Comparison of ENCODE assay signal across 19 cellular contexts in the genomic region with DNA sequence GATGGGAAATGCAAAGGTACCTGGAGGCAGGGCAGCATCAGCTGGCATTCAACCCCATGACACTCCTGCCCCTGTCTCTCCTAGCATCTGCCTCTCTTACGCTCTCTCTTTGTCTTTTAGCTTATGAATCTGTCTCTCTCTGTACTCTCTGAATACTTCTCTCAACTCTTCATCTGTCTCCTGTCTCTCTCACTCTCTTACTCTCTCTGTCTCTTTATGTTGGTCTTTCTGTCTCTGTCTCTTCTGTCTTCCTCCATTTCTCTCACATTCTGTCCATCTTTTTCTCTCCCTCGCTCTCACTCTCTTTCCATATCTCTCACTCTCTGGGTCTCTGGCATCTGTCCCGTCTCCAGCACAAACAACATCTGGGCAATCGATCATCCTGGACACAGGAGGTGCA. TPM values are rescaled to one million over a fixed set of nuclear protein-coding genes. Genes with fewer than 3 reads are reported as not detected.
DNase-seq lines count a peak whose midpoint lies in the region; ATAC-seq, FAIRE-seq and TF ChIP-seq lines count a peak whose summit lies in the region.
"Had no signal": no experiment of that assay in that cellular context is flagged by ENCODE, and none has a peak within 500 bp of the region (broad histone marks: within the 10 kb centered on the region; RNA-seq: fewer than 3 reads in every experiment).

No MANE protein-coding gene starts in this region.

- POLR2A ChIA-PET in activated naive CD8-positive, alpha-beta T cell treated with anti-CD3 and anti-CD28 coated beads, Interleukin-2, amount 10 ng/mL, durations not matched to agents 7 days and 5 days (lab: Charles Lee) = interaction anchor here (1.6 kb wide), 1 partner anchor 10 kb away, joined by 6 read pairs; no protein-coding TSS in a partner anchor
- POLR2A ChIA-PET in HEK293 (lab: Yijun Ruan, JAX) = interaction anchor here (0.7 to 1.5 kb wide), 3 partner anchors 19 to 217 kb away, joined by 3 to 6 read pairs (median 3); partner anchors contain the start of gene RING1
- POLR2A ChIA-PET in H1 (lab: Charles Lee; ENCODE audit: partially characterized antibody) = interaction anchor here (1.0 to 1.4 kb wide), 3 partner anchors 8 to 217 kb away, joined by 3 to 6 read pairs (median 3); no protein-coding TSS in a partner anchor
- POLR2A ChIA-PET in activated CD4-positive, alpha-beta memory T cell treated with anti-CD3 and anti-CD28 coated beads for 36 hours (lab: Charles Lee) = interaction anchor here (0.8 to 1.3 kb wide), 2 partner anchors 10 to 218 kb away, joined by 3 read pairs; no protein-coding TSS in a partner anchor

- H3K27me3 ChIP-seq in H1 (replicated peaks in 1 of 4; ENCODE audit: control insufficient read depth in 3 of 4, extremely low read depth in 1 of 4, insufficient read depth in 3 of 4, low read length in 3 of 4) = peaks cover 0 to 17% (median 15%) of the 10 kb centered on the region in 4 experiments; a peak in 6 of 7 replicates
- peaks cover 4 to 22% (median 18%) of the 10 kb centered on the region in 3 experiments for H3K27me3 ChIP-seq in neuronal stem cell (ENCODE audit: control insufficient read depth in 3 of 3, insufficient read depth in 3 of 3, low read depth in 1 of 3, low read length in 3 of 3)
- H3K27me3 ChIP-seq in gastrocnemius medialis = no peaks in the 10 kb centered on the region

- H3K56ac ChIP-seq in H1 (replicated peaks; ENCODE audit: insufficient read length, low read depth, low read length) = no peak overlapping the region

- CTCF ChIA-PET in HEK293 (lab: Yijun Ruan, JAX) = interaction anchor here (1.4 to 2.5 kb wide), 4 partner anchors 8 to 64 kb away, joined by 6 to 10 read pairs (median 8); no protein-coding TSS in a partner anchor
- CTCF ChIA-PET in H1 (lab: Charles Lee; ENCODE audit: partially characterized antibody) = interaction anchor here (0.9 to 2.0 kb wide), 10 partner anchors 9 to 203 kb away, joined by 3 to 11 read pairs (median 6); no protein-coding TSS in a partner anchor
- CTCF ChIA-PET in activated CD4-positive, alpha-beta memory T cell treated with anti-CD3 and anti-CD28 coated beads for 36 hours (lab: Charles Lee) = interaction anchor here (0.6 to 1.5 kb wide), 4 partner anchors 8 to 66 kb away, joined by 3 to 5 read pairs (median 4); no protein-coding TSS in a partner anchor

- peak overlapping the region; percentile 1 for H3K27ac Mint-ChIP-seq in activated naive CD8-positive, alpha-beta T cell treated with anti-CD3 and anti-CD28 coated beads, Interleukin-2, amount 10 ng/mL, durations not matched to agents 7 days and 5 days
- H3K27ac Mint-ChIP-seq in activated naive CD8-positive, alpha-beta T cell treated with anti-CD3 and anti-CD28 coated beads, Interleukin-2, amount 50 U/mL, for 24 hours = no peak overlapping the region
- no peak overlapping the region for H3K27ac Mint-ChIP-seq in activated CD4-positive, alpha-beta memory T cell treated with anti-CD3 and anti-CD28 coated beads for 36 hours
- H3K27ac Mint-ChIP-seq: CD14-positive monocyte had no signal

- H3K79me1 ChIP-seq in H1 (ENCODE audit: low read depth, low read length) (no peaks in the 10 kb centered on the region), neuronal stem cell (ENCODE audit: low read depth, low read length) (no peaks in the 10 kb centered on the region)

- WGBS in H1 (ENCODE audit: extremely low coverage in 1 of 2, insufficient coverage in 1 of 2, insufficient read length in 1 of 2, insufficient replicate concordance in 2 of 2, low coverage in 1 of 2, low lambda C conversion rate in 2 of 2, missing lambda C conversion rate in 1 of 2), 2 experiments = 90% methylated on average over 4 of the region's 4 CpGs; no CpG with 5 or more reads in 1 of the 2 experiments
- WGBS in neuronal stem cell (ENCODE audit: extremely low coverage in 2 of 2, insufficient read length in 2 of 2, insufficient replicate concordance in 1 of 2), 2 donors = 100% methylated on average over 1 of the region's 4 CpGs; no CpG with 5 or more reads in 1 of the 2 donors

- no peak overlapping the region for H2BK12ac ChIP-seq in H1 (ENCODE audit: low read depth, low read length)
- H2BK12ac ChIP-seq in neuronal stem cell (ENCODE audit: low read length) = no peak overlapping the region

- no peak overlapping the region for H3K23ac ChIP-seq in H1 (ENCODE audit: insufficient read length)
- H3K23ac ChIP-seq in neuronal stem cell (ENCODE audit: low read depth, low read length, poor library complexity) = no peak overlapping the region

- intact Hi-C loops in gastrocnemius medialis (cut with DNase I; ENCODE audit: low total_unique reads) = no loop called here
- intact Hi-C loops in activated CD4-positive, alpha-beta memory T cell treated with anti-CD3 and anti-CD28 coated beads for 36 hours (cut with micrococcal nuclease) = no loop called here

- no peak overlapping the region for H2BK120ac ChIP-seq in H1 (replicated peaks; ENCODE audit: low read depth, low read length)
- H2BK120ac ChIP-seq in neuronal stem cell (ENCODE audit: low read depth, low read length) = no peak overlapping the region

- H3K9ac ChIP-seq in H1 (replicated peaks in 1 of 4; ENCODE audit: extremely low read depth in 1 of 4, low read depth in 3 of 4, low read length in 3 of 4) (no peak overlapping the region), neuronal stem cell (ENCODE audit: low read depth, low read length, poor library complexity) (no peak overlapping the region)
- H3K9ac ChIP-seq: BLaER1, GM23248 had no signal

- TF ChIP-seq RAD21 in H1 (IDR thresholded peaks at IDR 0.05 in 1 of 2, conservative IDR thresholded peaks at IDR 0.05 in 1 of 2; ENCODE audit: low read depth in 2 of 2, low read length in 2 of 2) = no peak

- peaks cover 15% of the 10 kb centered on the region for H3K36me3 Mint-ChIP-seq in activated naive CD8-positive, alpha-beta T cell treated with anti-CD3 and anti-CD28 coated beads, Interleukin-2, amount 10 ng/mL, durations not matched to agents 7 days and 5 days
- H3K36me3 Mint-ChIP-seq in activated naive CD8-positive, alpha-beta T cell treated with anti-CD3 and anti-CD28 coated beads, Interleukin-2, amount 50 U/mL, for 24 hours (ENCODE audit: low read depth) = peaks cover 5% of the 10 kb centered on the region
- H3K36me3 Mint-ChIP-seq in activated CD4-positive, alpha-beta memory T cell treated with anti-CD3 and anti-CD28 coated beads for 36 hours = peaks cover 6% of the 10 kb centered on the region

- H2BK15ac ChIP-seq in H1 (ENCODE audit: low read length) = 0 out of 2 replicates have a peak overlapping the region, but pooled peaks have one; percentile 33
- H2BK15ac ChIP-seq in neuronal stem cell (ENCODE audit: low read length) = peak overlapping the region; percentile 15

- H4K91ac ChIP-seq in H1 (replicated peaks; ENCODE audit: insufficient read length, low read length) (no peak overlapping the region), neuronal stem cell (ENCODE audit: low read depth, low read length, poor library complexity) (no peak overlapping the region)

- H3K4me1 ChIP-seq in HEK293 (ENCODE audit: control insufficient read depth, insufficient read depth, low read length) = peaks cover 3% of the 10 kb centered on the region; the same call in 1 of the 2 replicates
- peaks cover 0 to 13% (median 10%) of the 10 kb centered on the region in 4 experiments; a peak in 6 of 7 replicates for H3K4me1 ChIP-seq in H1 (replicated peaks in 1 of 4; ENCODE audit: control insufficient read depth in 3 of 4, insufficient read depth in 4 of 4, low read length in 3 of 4)
- H3K4me1 ChIP-seq in neuronal stem cell (ENCODE audit: control insufficient read depth in 2 of 2, insufficient read depth in 1 of 2, low read depth in 1 of 2, low read length in 2 of 2) = peaks cover 3 to 11% of the 10 kb centered on the region in 2 donors
- peaks cover 17 to 20% of the 10 kb centered on the region in 2 donors for H3K4me1 ChIP-seq in gastrocnemius medialis

- H3K4me3 ChIP-seq in HEK293 (ENCODE audit: low read depth, low read length) = no peak overlapping the region
- H3K4me3 ChIP-seq in H1 (ENCODE audit: extremely low read depth in 1 of 4, insufficient read depth in 2 of 4, low read depth in 3 of 4, low read length in 4 of 4) = no peak overlapping the region
- no peak overlapping the region for H3K4me3 ChIP-seq in neuronal stem cell (ENCODE audit: low read length in 2 of 2)
- no peak overlapping the region for H3K4me3 ChIP-seq in gastrocnemius medialis
- H3K4me3 ChIP-seq: BLaER1, GM23248 had no signal

- no peaks in the 10 kb centered on the region for H3K9me3 ChIP-seq in HEK293 (ENCODE audit: control insufficient read depth, insufficient read depth, low read depth, low read length)
- no peaks in the 10 kb centered on the region for H3K9me3 ChIP-seq in H1 (ENCODE audit: insufficient read depth in 2 of 2, low read depth in 1 of 2, low read length in 1 of 2)
- no peaks in the 10 kb centered on the region for H3K9me3 ChIP-seq in neuronal stem cell (replicated peaks in 1 of 2; ENCODE audit: control insufficient read depth in 2 of 2, insufficient read depth in 1 of 2, low read depth in 1 of 2, low read length in 2 of 2)
- H3K9me3 ChIP-seq in gastrocnemius medialis = no peaks in the 10 kb centered on the region
- H3K9me3 ChIP-seq: BLaER1 had no signal

- H3K4ac ChIP-seq in H1 (replicated peaks; ENCODE audit: insufficient read length, low read depth, low read length) (no peak overlapping the region), neuronal stem cell (ENCODE audit: low read length) (no peak overlapping the region)

- no peak overlapping the region for H4K5ac ChIP-seq in H1 (ENCODE audit: insufficient read length, low read depth, low read length)

- H2AFZ ChIP-seq in H1 (ENCODE audit: low read length) (no peak overlapping the region), neuronal stem cell (ENCODE audit: low read length) (no peak overlapping the region)
- H2AFZ ChIP-seq: GM23248 had no signal

- in situ Hi-C loops in gastrocnemius medialis (cut with MboI; ENCODE audit: low sequenced_read_pairs in 4 of 4) = loop anchor here in 1 of 4 donors (10.0 kb wide), 1 partner anchor 55 kb away; no protein-coding TSS in a partner anchor

- no peaks in the 10 kb centered on the region for H3K79me2 ChIP-seq in H1 (ENCODE audit: control insufficient read depth in 1 of 2, insufficient read depth in 2 of 2, low read length in 2 of 2)

- H4K20me1 ChIP-seq in H1 (replicated peaks in 1 of 2; ENCODE audit: control insufficient read depth in 1 of 2, insufficient read depth in 2 of 2, low read length in 2 of 2) = no peaks in the 10 kb centered on the region

- ATAC-seq in activated naive CD8-positive, alpha-beta T cell treated with anti-CD3 and anti-CD28 coated beads, Interleukin-2, amount 10 ng/mL, durations not matched to agents 7 days and 5 days (ENCODE audit: low read depth) = no peak
- no peak for ATAC-seq in activated naive CD8-positive, alpha-beta T cell treated with anti-CD3 and anti-CD28 coated beads, Interleukin-2, amount 50 U/mL, for 24 hours
- ATAC-seq in gastrocnemius medialis = no peak
- ATAC-seq: HCT116 had no signal

- peaks cover 8% of the 10 kb centered on the region for H3K4me1 Mint-ChIP-seq in activated naive CD8-positive, alpha-beta T cell treated with anti-CD3 and anti-CD28 coated beads, Interleukin-2, amount 10 ng/mL, durations not matched to agents 7 days and 5 days
- H3K4me1 Mint-ChIP-seq in activated naive CD8-positive, alpha-beta T cell treated with anti-CD3 and anti-CD28 coated beads, Interleukin-2, amount 50 U/mL, for 24 hours = peaks cover 21% of the 10 kb centered on the region
- H3K4me1 Mint-ChIP-seq in activated CD4-positive, alpha-beta memory T cell treated with anti-CD3 and anti-CD28 coated beads for 36 hours (ENCODE audit: low read depth) = peaks cover 20% of the 10 kb centered on the region

- no peak overlapping the region for H2BK5ac ChIP-seq in H1 (ENCODE audit: low read depth, low read length)
- H2BK5ac ChIP-seq in neuronal stem cell (ENCODE audit: low read length) = no peak overlapping the region

- TF ChIP-seq CTCF in HEK293 (tag by site-specific recombination; IDR thresholded peaks at IDR 0.05) = no peak
- TF ChIP-seq CTCF in H1 (IDR thresholded peaks at IDR 0.05; ENCODE audit: control extremely low read depth in 1 of 3, insufficient read depth in 1 of 3, low read depth in 1 of 3, low read length in 3 of 3) = no peak
- TF ChIP-seq CTCF in gastrocnemius medialis (IDR thresholded peaks at IDR 0.05 in 4 of 5, conservative IDR thresholded peaks at IDR 0.05 in 1 of 5) = no peak

- H3K9me3 Mint-ChIP-seq in activated naive CD8-positive, alpha-beta T cell treated with anti-CD3 and anti-CD28 coated beads, Interleukin-2, amount 10 ng/mL, durations not matched to agents 7 days and 5 days = peaks cover 1% of the 10 kb centered on the region
- H3K9me3 Mint-ChIP-seq in activated naive CD8-positive, alpha-beta T cell treated with anti-CD3 and anti-CD28 coated beads, Interleukin-2, amount 50 U/mL, for 24 hours = no peaks in the 10 kb centered on the region
- no peaks in the 10 kb centered on the region for H3K9me3 Mint-ChIP-seq in activated CD4-positive, alpha-beta memory T cell treated with anti-CD3 and anti-CD28 coated beads for 36 hours
- H3K9me3 Mint-ChIP-seq: CD4-positive, alpha-beta memory T cell had no signal

- TF ChIP-seq POLR2A in H1 (IDR thresholded peaks at IDR 0.05; ENCODE audit: control extremely low read depth in 1 of 2, low read depth in 2 of 2, low read length in 2 of 2) (no peak), gastrocnemius medialis (IDR thresholded peaks at IDR 0.05) (no peak)

- no peak overlapping the region for H4K8ac ChIP-seq in H1 (ENCODE audit: extremely low read depth, insufficient read depth, low read length)
- no peak overlapping the region for H4K8ac ChIP-seq in neuronal stem cell (ENCODE audit: low read depth, low read length)

- no peak for DNase-seq in activated naive CD8-positive, alpha-beta T cell treated with anti-CD3 and anti-CD28 coated beads, Interleukin-2, amount 10 ng/mL, durations not matched to agents 7 days and 5 days
- no peak for DNase-seq in activated naive CD8-positive, alpha-beta T cell treated with anti-CD3 and anti-CD28 coated beads, Interleukin-2, amount 50 U/mL, for 24 hours
- no peak for DNase-seq in H1 (ENCODE audit: low read depth in 1 of 2, low spot score in 2 of 2)
- DNase-seq in neuronal stem cell (ENCODE audit: low spot score) = no peak
- DNase-seq in gastrocnemius medialis = no peak
- DNase-seq in activated CD4-positive, alpha-beta memory T cell treated with anti-CD3 and anti-CD28 coated beads for 36 hours = no peak
- DNase-seq: 8988T, DMS153, DMS79, GDM1, GM23248 had no signal

- H3K36me3 ChIP-seq in HEK293 (ENCODE audit: control insufficient read depth in 2 of 2, insufficient read depth in 1 of 2, low read length in 2 of 2) (peaks cover 0 to 11% of the 10 kb centered on the region in 2 experiments; a peak in 1 of 3 replicates), H1 (ENCODE audit: control insufficient read depth in 2 of 4, insufficient read depth in 4 of 4, low read length in 3 of 4) (peaks cover 0 to 4% (median under 1%) of the 10 kb centered on the region in 4 experiments; a peak in 2 of 8 replicates), neuronal stem cell (replicated peaks in 1 of 2; ENCODE audit: control insufficient read depth in 2 of 2, insufficient read depth in 2 of 2, low read length in 2 of 2) (peaks cover 5 to 12% of the 10 kb centered on the region in 2 donors), gastrocnemius medialis (peaks cover 0 to 4% of the 10 kb centered on the region in 2 donors)

- no peak overlapping the region for H3K4me3 Mint-ChIP-seq in activated naive CD8-positive, alpha-beta T cell treated with anti-CD3 and anti-CD28 coated beads, Interleukin-2, amount 10 ng/mL, durations not matched to agents 7 days and 5 days
- no peak overlapping the region for H3K4me3 Mint-ChIP-seq in activated naive CD8-positive, alpha-beta T cell treated with anti-CD3 and anti-CD28 coated beads, Interleukin-2, amount 50 U/mL, for 24 hours
- H3K4me3 Mint-ChIP-seq in activated CD4-positive, alpha-beta memory T cell treated with anti-CD3 and anti-CD28 coated beads for 36 hours = no peak overlapping the region
- H3K4me3 Mint-ChIP-seq: CD4-positive, alpha-beta memory T cell had no signal

- H3K27me3 Mint-ChIP-seq in activated naive CD8-positive, alpha-beta T cell treated with anti-CD3 and anti-CD28 coated beads, Interleukin-2, amount 10 ng/mL, durations not matched to agents 7 days and 5 days = peaks cover 46% of the 10 kb centered on the region
- peaks cover 20% of the 10 kb centered on the region for H3K27me3 Mint-ChIP-seq in activated naive CD8-positive, alpha-beta T cell treated with anti-CD3 and anti-CD28 coated beads, Interleukin-2, amount 50 U/mL, for 24 hours
- H3K27me3 Mint-ChIP-seq in activated CD4-positive, alpha-beta memory T cell treated with anti-CD3 and anti-CD28 coated beads for 36 hours = peaks cover 22% of the 10 kb centered on the region

- H3K4me2 ChIP-seq in H1 (ENCODE audit: insufficient read depth in 1 of 2, low read depth in 2 of 2, low read length in 2 of 2) = no peak overlapping the region
- no peak overlapping the region for H3K4me2 ChIP-seq in neuronal stem cell (ENCODE audit: insufficient read depth, low read length, poor library complexity, severe bottlenecking)
- H3K4me2 ChIP-seq: BLaER1 had no signal

- no peak for TF ChIP-seq EP300 in H1 (IDR thresholded peaks at IDR 0.05; ENCODE audit: borderline replicate concordance in 1 of 2, low read depth in 2 of 2, low read length in 2 of 2)

- H3K14ac ChIP-seq in H1 (ENCODE audit: insufficient read length) = no peak overlapping the region
- no peak overlapping the region for H3K14ac ChIP-seq in neuronal stem cell (ENCODE audit: low read length)

- H2AK5ac ChIP-seq in H1 (ENCODE audit: low read depth, low read length) (no peak overlapping the region), neuronal stem cell (ENCODE audit: low read depth, low read length) (peak overlapping the region; percentile 47)

- H2BK20ac ChIP-seq in H1 (ENCODE audit: low read length) = no peak overlapping the region

- H3K23me2 ChIP-seq in H1 (ENCODE audit: low read depth, low read length) = peaks cover 11% of the 10 kb centered on the region

- H3K18ac ChIP-seq in H1 (ENCODE audit: extremely low read depth, low read length) = no peak overlapping the region
- H3K18ac ChIP-seq in neuronal stem cell (ENCODE audit: low read length) = no peak overlapping the region

- FAIRE-seq in H1 (lab: Jason Lieb, UNC) = no peak
- FAIRE-seq: GM12892, GM18507, H54 had no signal

- H3K27ac ChIP-seq in HEK293 (ENCODE audit: extremely low read depth, low read depth, low read length) (no peak overlapping the region), H1 (ENCODE audit: low read depth, low read length) (no peak overlapping the region), neuronal stem cell (replicated peaks; ENCODE audit: low read length) (no peak overlapping the region), gastrocnemius medialis (no peak overlapping the region)
- H3K27ac ChIP-seq: BLaER1, GM23248 had no signal

RNA-seq across cellular contexts. Expression of gene COL11A2, which starts 2.6 kb away (rescaled TPM):
- total RNA-seq in activated naive CD8-positive, alpha-beta T cell treated with anti-CD3 and anti-CD28 coated beads, Interleukin-2, amount 10 ng/mL, durations not matched to agents 7 days and 5 days = 1 to 10 TPM in 1 of 2 experiments, under 1 TPM in 1; 1.00 to 1.1 TPM
- 2.8 and 3.5 TPM in 2 replicates for total RNA-seq in H1 (2021; fragmentation: NEBNext Ultra II Directional; extraction: Animal tissue kit (Norgen Biotek cat#: 25700))
- 3.8 and 4.7 TPM in 2 replicates for polyA plus RNA-seq in H1 (2011; rRNA removed)
- 3.6 TPM for polyA plus RNA-seq in H1 (2011; cell fraction: cytosol; rRNA removed)
- 35.4 TPM for polyA plus RNA-seq in H1 (2011; cell fraction: nucleus; rRNA removed)
- polyA plus RNA-seq in H1 (2012, experiment 1 of 2) = 3.6 to 5.4 TPM (median 4.7 TPM) in 4 replicates
- 2.6 TPM for polyA plus RNA-seq in H1 (2012, experiment 2 of 2)
- polyA plus RNA-seq in H1 (2013, experiment 1 of 2) = 3.4 TPM
- polyA plus RNA-seq in H1 (2013, experiment 2 of 2) = 3.2 TPM
- 1.8 and 2.2 TPM in 2 replicates for polyA minus RNA-seq in H1 (2011; rRNA and poly(A)+ RNA removed)
- 0.59 TPM for polyA minus RNA-seq in H1 (2011; cell fraction: cytosol; rRNA and poly(A)+ RNA removed)
- polyA minus RNA-seq in H1 (2011; cell fraction: nucleus; rRNA and poly(A)+ RNA removed) = 3.3 TPM
- 0.86 TPM for polyA plus RNA-seq in neuronal stem cell (2013, experiment 1 of 2)
- polyA plus RNA-seq in neuronal stem cell (2013, experiment 2 of 2) = 0.82 TPM
- under 1 TPM; 0.31 to 0.92 (median 0.47) TPM for total RNA-seq in gastrocnemius medialis
- 1 to 10 TPM in 1 of 2 experiments, under 1 TPM in 1; 0.69 to 1.0 TPM for total RNA-seq in activated CD4-positive, alpha-beta memory T cell treated with anti-CD3 and anti-CD28 coated beads for 36 hours
- polyA plus RNA-seq: CD14-positive monocyte had no signal

RNA-seq across cellular contexts. Expression of gene RXRB, which starts 10.8 kb away (rescaled TPM):
- 10 to 100 TPM; 54.6 to 60.0 TPM for total RNA-seq in activated naive CD8-positive, alpha-beta T cell treated with anti-CD3 and anti-CD28 coated beads, Interleukin-2, amount 10 ng/mL, durations not matched to agents 7 days and 5 days
- 17.8 and 18.1 TPM in 2 replicates for total RNA-seq in H1 (2021; fragmentation: NEBNext Ultra II Directional; extraction: Animal tissue kit (Norgen Biotek cat#: 25700))
- 13.0 and 13.9 TPM in 2 replicates for polyA plus RNA-seq in H1 (2011; rRNA removed)
- 16.9 TPM for polyA plus RNA-seq in H1 (2011; cell fraction: cytosol; rRNA removed)
- 66.2 TPM for polyA plus RNA-seq in H1 (2011; cell fraction: nucleus; rRNA removed)
- polyA plus RNA-seq in H1 (2012, experiment 1 of 2) = 19.8 to 22.9 TPM (median 20.3 TPM) in 4 replicates
- polyA plus RNA-seq in H1 (2012, experiment 2 of 2) = 16.5 TPM
- 10.0 TPM for polyA plus RNA-seq in H1 (2013, experiment 1 of 2)
- polyA plus RNA-seq in H1 (2013, experiment 2 of 2) = 8.4 TPM
- polyA minus RNA-seq in H1 (2011; rRNA and poly(A)+ RNA removed) = 21.1 and 23.4 TPM in 2 replicates
- 12.0 TPM for polyA minus RNA-seq in H1 (2011; cell fraction: cytosol; rRNA and poly(A)+ RNA removed)
- 18.4 TPM for polyA minus RNA-seq in H1 (2011; cell fraction: nucleus; rRNA and poly(A)+ RNA removed)
- polyA plus RNA-seq in neuronal stem cell (2013, experiment 1 of 2) = 18.7 TPM
- polyA plus RNA-seq in neuronal stem cell (2013, experiment 2 of 2) = 18.1 TPM
- 10 to 100 TPM; 20.8 to 38.4 (median 24.6) TPM for total RNA-seq in gastrocnemius medialis
- 10 to 100 TPM; 40.9 to 41.4 TPM for total RNA-seq in activated CD4-positive, alpha-beta memory T cell treated with anti-CD3 and anti-CD28 coated beads for 36 hours

RNA-seq across cellular contexts. Expression of gene SLC39A7, which starts 11.0 kb away (rescaled TPM):
- 10 to 100 TPM; 41.7 to 44.8 TPM for total RNA-seq in activated naive CD8-positive, alpha-beta T cell treated with anti-CD3 and anti-CD28 coated beads, Interleukin-2, amount 10 ng/mL, durations not matched to agents 7 days and 5 days
- 120 and 123 TPM in 2 replicates for total RNA-seq in H1 (2021; fragmentation: NEBNext Ultra II Directional; extraction: Animal tissue kit (Norgen Biotek cat#: 25700))
- 63.3 and 70.2 TPM in 2 replicates for polyA plus RNA-seq in H1 (2011; rRNA removed)
- polyA plus RNA-seq in H1 (2011; cell fraction: cytosol; rRNA removed) = 82.9 TPM
- 75.8 TPM for polyA plus RNA-seq in H1 (2011; cell fraction: nucleus; rRNA removed)
- 144 to 176 TPM (median 153 TPM) in 4 replicates for polyA plus RNA-seq in H1 (2012, experiment 1 of 2)
- polyA plus RNA-seq in H1 (2012, experiment 2 of 2) = 57.8 TPM
- polyA plus RNA-seq in H1 (2013, experiment 1 of 2) = 66.7 TPM
- polyA plus RNA-seq in H1 (2013, experiment 2 of 2) = 81.1 TPM
- polyA minus RNA-seq in H1 (2011; rRNA and poly(A)+ RNA removed) = 86.6 and 90.3 TPM in 2 replicates
- polyA minus RNA-seq in H1 (2011; cell fraction: cytosol; rRNA and poly(A)+ RNA removed) = 34.1 TPM
- 29.8 TPM for polyA minus RNA-seq in H1 (2011; cell fraction: nucleus; rRNA and poly(A)+ RNA removed)
- polyA plus RNA-seq in neuronal stem cell (2013, experiment 1 of 2) = 42.0 TPM
- 40.1 TPM for polyA plus RNA-seq in neuronal stem cell (2013, experiment 2 of 2)
- total RNA-seq in gastrocnemius medialis = 10 to 100 TPM; 21.9 to 45.4 (median 26.2) TPM
- 10 to 100 TPM; 42.0 to 45.7 TPM for total RNA-seq in activated CD4-positive, alpha-beta memory T cell treated with anti-CD3 and anti-CD28 coated beads for 36 hours

RNA-seq across cellular contexts. Expression of gene HSD17B8, which starts 14.8 kb away (rescaled TPM):
- 10 to 100 TPM; 21.1 to 21.8 TPM for total RNA-seq in activated naive CD8-positive, alpha-beta T cell treated with anti-CD3 and anti-CD28 coated beads, Interleukin-2, amount 10 ng/mL, durations not matched to agents 7 days and 5 days
- 3.3 and 3.6 TPM in 2 replicates for total RNA-seq in H1 (2021; fragmentation: NEBNext Ultra II Directional; extraction: Animal tissue kit (Norgen Biotek cat#: 25700))
- 17.1 and 22.0 TPM in 2 replicates for polyA plus RNA-seq in H1 (2011; rRNA removed)
- 19.1 TPM for polyA plus RNA-seq in H1 (2011; cell fraction: cytosol; rRNA removed)
- polyA plus RNA-seq in H1 (2011; cell fraction: nucleus; rRNA removed) = 14.9 TPM
- 5.5 to 9.2 TPM (median 7.1 TPM) in 4 replicates for polyA plus RNA-seq in H1 (2012, experiment 1 of 2)
- polyA plus RNA-seq in H1 (2012, experiment 2 of 2) = 10.3 TPM
- 4.2 TPM for polyA plus RNA-seq in H1 (2013, experiment 1 of 2)
- 4.5 TPM for polyA plus RNA-seq in H1 (2013, experiment 2 of 2)
- 4.1 and 4.2 TPM in 2 replicates for polyA minus RNA-seq in H1 (2011; rRNA and poly(A)+ RNA removed)
- 4.0 TPM for polyA minus RNA-seq in H1 (2011; cell fraction: cytosol; rRNA and poly(A)+ RNA removed)
- 4.2 TPM for polyA minus RNA-seq in H1 (2011; cell fraction: nucleus; rRNA and poly(A)+ RNA removed)
- 8.2 TPM for polyA plus RNA-seq in neuronal stem cell (2013, experiment 1 of 2)
- polyA plus RNA-seq in neuronal stem cell (2013, experiment 2 of 2) = 8.3 TPM
- 10 to 100 TPM in 3 of 4 donors, 1 to 10 TPM in 1; 7.9 to 28.3 (median 14.3) TPM for total RNA-seq in gastrocnemius medialis
- 10 to 100 TPM; 35.3 to 36.1 TPM for total RNA-seq in activated CD4-positive, alpha-beta memory T cell treated with anti-CD3 and anti-CD28 coated beads for 36 hours

RNA-seq across cellular contexts. Expression of gene RING1, which starts 18.7 kb away (rescaled TPM):
- 10 to 100 TPM; 41.2 to 41.8 TPM for total RNA-seq in activated naive CD8-positive, alpha-beta T cell treated with anti-CD3 and anti-CD28 coated beads, Interleukin-2, amount 10 ng/mL, durations not matched to agents 7 days and 5 days
- 26.0 and 27.4 TPM in 2 replicates for total RNA-seq in H1 (2021; fragmentation: NEBNext Ultra II Directional; extraction: Animal tissue kit (Norgen Biotek cat#: 25700))
- 16.4 and 26.0 TPM in 2 replicates for polyA plus RNA-seq in H1 (2011; rRNA removed)
- 21.6 TPM for polyA plus RNA-seq in H1 (2011; cell fraction: cytosol; rRNA removed)
- 47.7 TPM for polyA plus RNA-seq in H1 (2011; cell fraction: nucleus; rRNA removed)
- polyA plus RNA-seq in H1 (2012, experiment 1 of 2) = 28.0 to 35.2 TPM (median 32.1 TPM) in 4 replicates
- polyA plus RNA-seq in H1 (2012, experiment 2 of 2) = 17.7 TPM
- 20.9 TPM for polyA plus RNA-seq in H1 (2013, experiment 1 of 2)
- polyA plus RNA-seq in H1 (2013, experiment 2 of 2) = 20.0 TPM
- 12.0 and 14.3 TPM in 2 replicates for polyA minus RNA-seq in H1 (2011; rRNA and poly(A)+ RNA removed)
- 9.2 TPM for polyA minus RNA-seq in H1 (2011; cell fraction: cytosol; rRNA and poly(A)+ RNA removed)
- 6.3 TPM for polyA minus RNA-seq in H1 (2011; cell fraction: nucleus; rRNA and poly(A)+ RNA removed)
- polyA plus RNA-seq in neuronal stem cell (2013, experiment 1 of 2) = 47.3 TPM
- 47.9 TPM for polyA plus RNA-seq in neuronal stem cell (2013, experiment 2 of 2)
- total RNA-seq in gastrocnemius medialis = 10 to 100 TPM in 3 of 4 donors, 1 to 10 TPM in 1; 7.4 to 16.3 (median 12.1) TPM
- total RNA-seq in activated CD4-positive, alpha-beta memory T cell treated with anti-CD3 and anti-CD28 coated beads for 36 hours = 10 to 100 TPM; 25.4 to 28.4 TPM
